In the genomic region with DNA sequence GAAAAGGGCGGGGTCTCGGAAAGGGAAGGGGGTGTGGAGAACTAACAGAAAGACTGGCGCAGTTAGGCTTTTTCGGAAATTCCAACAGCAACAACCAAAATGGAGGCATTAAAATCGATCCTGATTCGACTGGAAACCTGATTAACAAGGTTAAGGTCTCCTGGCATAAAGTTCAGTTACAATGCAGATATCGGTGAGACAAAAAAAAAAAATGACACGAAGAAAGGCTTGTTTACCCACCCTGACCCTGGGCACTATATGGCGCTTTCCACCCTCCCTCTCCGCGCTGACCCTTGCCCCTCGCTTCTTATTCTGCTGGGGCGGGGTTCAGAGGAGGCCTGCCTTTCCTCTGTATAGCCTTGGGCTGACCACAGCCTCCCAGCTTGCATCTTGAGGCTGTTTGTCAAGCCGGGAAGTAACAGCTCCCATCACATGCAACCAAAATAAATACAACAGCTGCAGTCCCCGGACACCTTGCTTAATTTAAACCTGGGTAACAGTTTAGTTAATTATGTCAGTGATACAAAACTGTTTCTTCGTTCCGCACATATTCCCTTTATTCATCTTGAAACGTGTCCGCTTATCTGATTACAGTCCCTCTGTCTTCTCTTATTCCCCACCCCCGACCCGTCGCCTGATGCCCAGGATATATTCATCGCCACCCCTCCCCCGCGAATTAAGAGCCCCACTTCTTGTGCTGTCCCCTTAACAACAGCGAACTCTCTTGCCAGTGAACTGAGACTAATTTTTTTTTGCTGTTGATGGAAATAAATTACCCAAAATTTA, we compare ENCODE assay signal across 1 cellular context.
TF ChIP-seq lines count a peak whose summit lies in the region.

No MANE protein-coding gene starts in this region.

TF ChIP-seq in K562, 482 proteins besides CTCF, POLR2A, EP300 and RAD21 (continued from another document and continues in another):
- TF ChIP-seq, protein P1, sequence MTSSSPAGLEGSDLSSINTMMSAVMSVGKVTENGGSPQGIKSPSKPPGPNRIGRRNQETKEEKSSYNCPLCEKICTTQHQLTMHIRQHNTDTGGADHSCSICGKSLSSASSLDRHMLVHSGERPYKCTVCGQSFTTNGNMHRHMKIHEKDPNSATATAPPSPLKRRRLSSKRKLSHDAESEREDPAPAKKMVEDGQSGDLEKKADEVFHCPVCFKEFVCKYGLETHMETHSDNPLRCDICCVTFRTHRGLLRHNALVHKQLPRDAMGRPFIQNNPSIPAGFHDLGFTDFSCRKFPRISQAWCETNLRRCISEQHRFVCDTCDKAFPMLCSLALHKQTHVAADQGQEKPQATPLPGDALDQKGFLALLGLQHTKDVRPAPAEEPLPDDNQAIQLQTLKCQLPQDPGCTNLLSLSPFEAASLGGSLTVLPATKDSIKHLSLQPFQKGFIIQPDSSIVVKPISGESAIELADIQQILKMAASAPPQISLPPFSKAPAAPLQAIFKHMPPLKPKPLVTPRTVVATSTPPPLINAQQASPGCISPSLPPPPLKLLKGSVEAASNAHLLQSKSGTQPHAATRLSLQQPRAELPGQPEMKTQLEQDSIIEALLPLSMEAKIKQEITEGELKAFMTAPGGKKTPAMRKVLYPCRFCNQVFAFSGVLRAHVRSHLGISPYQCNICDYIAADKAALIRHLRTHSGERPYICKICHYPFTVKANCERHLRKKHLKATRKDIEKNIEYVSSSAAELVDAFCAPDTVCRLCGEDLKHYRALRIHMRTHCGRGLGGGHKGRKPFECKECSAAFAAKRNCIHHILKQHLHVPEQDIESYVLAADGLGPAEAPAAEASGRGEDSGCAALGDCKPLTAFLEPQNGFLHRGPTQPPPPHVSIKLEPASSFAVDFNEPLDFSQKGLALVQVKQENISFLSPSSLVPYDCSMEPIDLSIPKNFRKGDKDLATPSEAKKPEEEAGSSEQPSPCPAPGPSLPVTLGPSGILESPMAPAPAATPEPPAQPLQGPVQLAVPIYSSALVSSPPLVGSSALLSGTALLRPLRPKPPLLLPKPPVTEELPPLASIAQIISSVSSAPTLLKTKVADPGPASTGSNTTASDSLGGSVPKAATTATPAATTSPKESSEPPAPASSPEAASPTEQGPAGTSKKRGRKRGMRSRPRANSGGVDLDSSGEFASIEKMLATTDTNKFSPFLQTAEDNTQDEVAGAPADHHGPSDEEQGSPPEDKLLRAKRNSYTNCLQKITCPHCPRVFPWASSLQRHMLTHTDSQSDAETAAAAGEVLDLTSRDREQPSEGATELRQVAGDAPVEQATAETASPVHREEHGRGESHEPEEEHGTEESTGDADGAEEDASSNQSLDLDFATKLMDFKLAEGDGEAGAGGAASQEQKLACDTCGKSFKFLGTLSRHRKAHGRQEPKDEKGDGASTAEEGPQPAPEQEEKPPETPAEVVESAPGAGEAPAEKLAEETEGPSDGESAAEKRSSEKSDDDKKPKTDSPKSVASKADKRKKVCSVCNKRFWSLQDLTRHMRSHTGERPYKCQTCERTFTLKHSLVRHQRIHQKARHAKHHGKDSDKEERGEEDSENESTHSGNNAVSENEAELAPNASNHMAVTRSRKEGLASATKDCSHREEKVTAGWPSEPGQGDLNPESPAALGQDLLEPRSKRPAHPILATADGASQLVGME (CRISPR knock-in tag; IDR thresholded peaks at IDR 0.05), result no peak
- no peak for TF ChIP-seq ARHGAP35 (IDR thresholded peaks at IDR 0.05; ENCODE audit: partially characterized antibody)
- no peak for TF ChIP-seq NUFIP1 (IDR thresholded peaks at IDR 0.05; ENCODE audit: partially characterized antibody)
- TF ChIP-seq ZBTB17 (CRISPR knock-in tag; IDR thresholded peaks at IDR 0.05), result no peak; the same call in 1 of the 2 replicates
- TF ChIP-seq ZNF57 (CRISPR knock-in tag; IDR thresholded peaks at IDR 0.05), result no peak
- TF ChIP-seq ZNF707 (CRISPR knock-in tag; conservative IDR thresholded peaks at IDR 0.05), result no peak
- TF ChIP-seq CBX3 (IDR thresholded peaks at IDR 0.05; ENCODE audit: borderline replicate concordance in 1 of 2, low read length in 2 of 2), result peak in 1 of 2 experiments; percentile 47; a peak in 1 of 3 replicates
- TF ChIP-seq POLR3G (IDR thresholded peaks at IDR 0.05; ENCODE audit: extremely low read depth, insufficient read length, insufficient replicate concordance), result no peak
- TF ChIP-seq ZNF280A (IDR thresholded peaks at IDR 0.05; ENCODE audit: low read depth, partially characterized antibody), result no peak
- TF ChIP-seq, protein P2, sequence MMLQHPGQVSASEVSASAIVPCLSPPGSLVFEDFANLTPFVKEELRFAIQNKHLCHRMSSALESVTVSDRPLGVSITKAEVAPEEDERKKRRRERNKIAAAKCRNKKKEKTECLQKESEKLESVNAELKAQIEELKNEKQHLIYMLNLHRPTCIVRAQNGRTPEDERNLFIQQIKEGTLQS (IDR thresholded peaks at IDR 0.05), result no peak
- TF ChIP-seq, protein P2 (CRISPR knock-in tag; conservative IDR thresholded peaks at IDR 0.05), result no peak
- TF ChIP-seq KAT8 (IDR thresholded peaks at IDR 0.05; ENCODE audit: low read depth), result no peak
- no peak for TF ChIP-seq ZNF740 (CRISPR knock-in tag; IDR thresholded peaks at IDR 0.05)
- no peak for TF ChIP-seq ZNF740 (tag; IDR thresholded peaks at IDR 0.05)
- TF ChIP-seq RBFOX2 (IDR thresholded peaks at IDR 0.05; ENCODE audit: low read depth, low read length), result no peak
- no peak; the same call in 1 of the 2 replicates for TF ChIP-seq BRD4 (IDR thresholded peaks at IDR 0.05)
- TF ChIP-seq, protein P3, sequence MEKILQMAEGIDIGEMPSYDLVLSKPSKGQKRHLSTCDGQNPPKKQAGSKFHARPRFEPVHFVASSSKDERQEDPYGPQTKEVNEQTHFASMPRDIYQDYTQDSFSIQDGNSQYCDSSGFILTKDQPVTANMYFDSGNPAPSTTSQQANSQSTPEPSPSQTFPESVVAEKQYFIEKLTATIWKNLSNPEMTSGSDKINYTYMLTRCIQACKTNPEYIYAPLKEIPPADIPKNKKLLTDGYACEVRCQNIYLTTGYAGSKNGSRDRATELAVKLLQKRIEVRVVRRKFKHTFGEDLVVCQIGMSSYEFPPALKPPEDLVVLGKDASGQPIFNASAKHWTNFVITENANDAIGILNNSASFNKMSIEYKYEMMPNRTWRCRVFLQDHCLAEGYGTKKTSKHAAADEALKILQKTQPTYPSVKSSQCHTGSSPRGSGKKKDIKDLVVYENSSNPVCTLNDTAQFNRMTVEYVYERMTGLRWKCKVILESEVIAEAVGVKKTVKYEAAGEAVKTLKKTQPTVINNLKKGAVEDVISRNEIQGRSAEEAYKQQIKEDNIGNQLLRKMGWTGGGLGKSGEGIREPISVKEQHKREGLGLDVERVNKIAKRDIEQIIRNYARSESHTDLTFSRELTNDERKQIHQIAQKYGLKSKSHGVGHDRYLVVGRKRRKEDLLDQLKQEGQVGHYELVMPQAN (IDR thresholded peaks at IDR 0.05; ENCODE audit: borderline replicate concordance), result no peak
- TF ChIP-seq HNRNPK (IDR thresholded peaks at IDR 0.05; ENCODE audit: low read depth, low read length, poor library complexity, severe bottlenecking), result no peak
- TF ChIP-seq, protein P4, sequence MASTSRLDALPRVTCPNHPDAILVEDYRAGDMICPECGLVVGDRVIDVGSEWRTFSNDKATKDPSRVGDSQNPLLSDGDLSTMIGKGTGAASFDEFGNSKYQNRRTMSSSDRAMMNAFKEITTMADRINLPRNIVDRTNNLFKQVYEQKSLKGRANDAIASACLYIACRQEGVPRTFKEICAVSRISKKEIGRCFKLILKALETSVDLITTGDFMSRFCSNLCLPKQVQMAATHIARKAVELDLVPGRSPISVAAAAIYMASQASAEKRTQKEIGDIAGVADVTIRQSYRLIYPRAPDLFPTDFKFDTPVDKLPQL (IDR thresholded peaks at IDR 0.05; ENCODE audit: extremely low read depth, insufficient read length), result no peak
- 0 out of 2 replicates have a peak, but pooled peaks have one; percentile 22 for TF ChIP-seq FOXK1 (CRISPR knock-in tag; IDR thresholded peaks at IDR 0.05; ENCODE audit: borderline replicate concordance)
- TF ChIP-seq ZNF347 (CRISPR knock-in tag; IDR thresholded peaks at IDR 0.05; ENCODE audit: low read depth), result no peak
- TF ChIP-seq, protein P5, sequence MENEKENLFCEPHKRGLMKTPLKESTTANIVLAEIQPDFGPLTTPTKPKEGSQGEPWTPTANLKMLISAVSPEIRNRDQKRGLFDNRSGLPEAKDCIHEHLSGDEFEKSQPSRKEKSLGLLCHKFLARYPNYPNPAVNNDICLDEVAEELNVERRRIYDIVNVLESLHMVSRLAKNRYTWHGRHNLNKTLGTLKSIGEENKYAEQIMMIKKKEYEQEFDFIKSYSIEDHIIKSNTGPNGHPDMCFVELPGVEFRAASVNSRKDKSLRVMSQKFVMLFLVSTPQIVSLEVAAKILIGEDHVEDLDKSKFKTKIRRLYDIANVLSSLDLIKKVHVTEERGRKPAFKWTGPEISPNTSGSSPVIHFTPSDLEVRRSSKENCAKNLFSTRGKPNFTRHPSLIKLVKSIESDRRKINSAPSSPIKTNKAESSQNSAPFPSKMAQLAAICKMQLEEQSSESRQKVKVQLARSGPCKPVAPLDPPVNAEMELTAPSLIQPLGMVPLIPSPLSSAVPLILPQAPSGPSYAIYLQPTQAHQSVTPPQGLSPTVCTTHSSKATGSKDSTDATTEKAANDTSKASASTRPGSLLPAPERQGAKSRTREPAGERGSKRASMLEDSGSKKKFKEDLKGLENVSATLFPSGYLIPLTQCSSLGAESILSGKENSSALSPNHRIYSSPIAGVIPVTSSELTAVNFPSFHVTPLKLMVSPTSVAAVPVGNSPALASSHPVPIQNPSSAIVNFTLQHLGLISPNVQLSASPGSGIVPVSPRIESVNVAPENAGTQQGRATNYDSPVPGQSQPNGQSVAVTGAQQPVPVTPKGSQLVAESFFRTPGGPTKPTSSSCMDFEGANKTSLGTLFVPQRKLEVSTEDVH (IDR thresholded peaks at IDR 0.05; ENCODE audit: low read depth, partially characterized antibody), result no peak
- TF ChIP-seq POLR2AphosphoS5 (IDR thresholded peaks at IDR 0.05; ENCODE audit: control insufficient read depth, insufficient read depth, low read depth, low read length), result peak; percentile 56; the same call in 1 of the 2 replicates
- TF ChIP-seq TAF15 (IDR thresholded peaks at IDR 0.05; ENCODE audit: low read depth, low read length), result no peak
- peak; percentile 73; the same call in 1 of the 2 replicates for TF ChIP-seq ATF7 (IDR thresholded peaks at IDR 0.05)
- no peak for TF ChIP-seq U2AF1 (optimal IDR thresholded peaks at IDR 0.05; ENCODE audit: low read depth, low read length)
- no peak for TF ChIP-seq ZNF431 (CRISPR knock-in tag; IDR thresholded peaks at IDR 0.05)
- TF ChIP-seq, protein P6, sequence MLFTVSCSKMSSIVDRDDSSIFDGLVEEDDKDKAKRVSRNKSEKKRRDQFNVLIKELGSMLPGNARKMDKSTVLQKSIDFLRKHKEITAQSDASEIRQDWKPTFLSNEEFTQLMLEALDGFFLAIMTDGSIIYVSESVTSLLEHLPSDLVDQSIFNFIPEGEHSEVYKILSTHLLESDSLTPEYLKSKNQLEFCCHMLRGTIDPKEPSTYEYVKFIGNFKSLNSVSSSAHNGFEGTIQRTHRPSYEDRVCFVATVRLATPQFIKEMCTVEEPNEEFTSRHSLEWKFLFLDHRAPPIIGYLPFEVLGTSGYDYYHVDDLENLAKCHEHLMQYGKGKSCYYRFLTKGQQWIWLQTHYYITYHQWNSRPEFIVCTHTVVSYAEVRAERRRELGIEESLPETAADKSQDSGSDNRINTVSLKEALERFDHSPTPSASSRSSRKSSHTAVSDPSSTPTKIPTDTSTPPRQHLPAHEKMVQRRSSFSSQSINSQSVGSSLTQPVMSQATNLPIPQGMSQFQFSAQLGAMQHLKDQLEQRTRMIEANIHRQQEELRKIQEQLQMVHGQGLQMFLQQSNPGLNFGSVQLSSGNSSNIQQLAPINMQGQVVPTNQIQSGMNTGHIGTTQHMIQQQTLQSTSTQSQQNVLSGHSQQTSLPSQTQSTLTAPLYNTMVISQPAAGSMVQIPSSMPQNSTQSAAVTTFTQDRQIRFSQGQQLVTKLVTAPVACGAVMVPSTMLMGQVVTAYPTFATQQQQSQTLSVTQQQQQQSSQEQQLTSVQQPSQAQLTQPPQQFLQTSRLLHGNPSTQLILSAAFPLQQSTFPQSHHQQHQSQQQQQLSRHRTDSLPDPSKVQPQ (CRISPR knock-in tag; IDR thresholded peaks at IDR 0.05; ENCODE audit: borderline replicate concordance), result no peak
- TF ChIP-seq, protein P7, sequence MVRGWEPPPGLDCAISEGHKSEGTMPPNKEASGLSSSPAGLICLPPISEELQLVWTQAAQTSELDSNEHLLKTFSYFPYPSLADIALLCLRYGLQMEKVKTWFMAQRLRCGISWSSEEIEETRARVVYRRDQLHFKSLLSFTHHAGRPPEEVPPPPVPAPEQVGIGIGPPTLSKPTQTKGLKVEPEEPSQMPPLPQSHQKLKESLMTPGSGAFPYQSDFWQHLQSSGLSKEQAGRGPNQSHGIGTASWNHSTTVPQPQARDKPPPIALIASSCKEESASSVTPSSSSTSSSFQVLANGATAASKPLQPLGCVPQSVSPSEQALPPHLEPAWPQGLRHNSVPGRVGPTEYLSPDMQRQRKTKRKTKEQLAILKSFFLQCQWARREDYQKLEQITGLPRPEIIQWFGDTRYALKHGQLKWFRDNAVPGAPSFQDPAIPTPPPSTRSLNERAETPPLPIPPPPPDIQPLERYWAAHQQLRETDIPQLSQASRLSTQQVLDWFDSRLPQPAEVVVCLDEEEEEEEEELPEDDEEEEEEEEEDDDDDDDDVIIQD (CRISPR knock-in tag; IDR thresholded peaks at IDR 0.05), result no peak
- TF ChIP-seq POLR2B (IDR thresholded peaks at IDR 0.05; ENCODE audit: low read depth, partially characterized antibody), result peak; percentile 86
- no peak for TF ChIP-seq TARDBP (IDR thresholded peaks at IDR 0.05)
- no peak for TF ChIP-seq DDX20 (tag; IDR thresholded peaks at IDR 0.05; ENCODE audit: low read depth)
- no peak for TF ChIP-seq CBX8 (IDR thresholded peaks at IDR 0.05; ENCODE audit: borderline replicate concordance, extremely low read depth, low read depth, low read length, poor library complexity, severe bottlenecking)
- TF ChIP-seq TRIM24 (IDR thresholded peaks at IDR 0.05), result peak in 1 of 2 experiments; percentile 18; a peak in 1 of 4 replicates
